ENCODE assay signal across 9 cellular contexts in genomic region chr2:139790807-139791206, GRCh38.
A peak's percentile ranks its signal among the peaks of the same experiment; 100 is the strongest.
DNase-seq lines count a peak whose midpoint lies in the region; ATAC-seq, FAIRE-seq and TF ChIP-seq lines count a peak whose summit lies in the region.
"Had no signal": no experiment of that assay in that cellular context is flagged by ENCODE, and none has a peak within 500 bp of the region (broad histone marks: within the 10 kb centered on the region; RNA-seq: fewer than 3 reads in every experiment).

No MANE protein-coding gene starts in this region.

- 0 out of 2 replicates have a peak, but pooled peaks have one; percentile 24 for TF ChIP-seq CTCF in KMS-11 (conservative IDR thresholded peaks at IDR 0.05; ENCODE audit: low read depth, low read length)

- H3K9ac ChIP-seq in KMS-11, result no peak overlapping the region

- no peaks in the 10 kb centered on the region for H3K27me3 ChIP-seq in KMS-11 (ENCODE audit: insufficient read depth, low read depth)

- H3K4me2 ChIP-seq in KMS-11, result no peak overlapping the region

- FAIRE-seq in RCC 7860 (lab: Jason Lieb, UNC), result no peak

- no peaks in the 10 kb centered on the region for H3K36me3 ChIP-seq in KMS-11 (ENCODE audit: insufficient read depth)

- H3K27ac ChIP-seq in KMS-11, result no peak overlapping the region

- no peak overlapping the region for H3K4me3 ChIP-seq in KMS-11 (IDR thresholded peaks at IDR 0.05; ENCODE audit: insufficient read depth, low read depth, low read length)

- no peak for ATAC-seq in HG03139 (IDR thresholded peaks at IDR 0.05; ENCODE audit: unreplicated experiment)
- ATAC-seq in HG03280 (IDR thresholded peaks at IDR 0.05; ENCODE audit: unreplicated experiment), result no peak
- no peak for ATAC-seq in left cardiac atrium
- ATAC-seq: T-cell had no signal

- intact Hi-C loops in left cardiac atrium (cut with DNase I), result loop anchor here in 1 of 2 donors (5.0 kb wide), 1 partner anchor 1076 kb away; no protein-coding TSS in a partner anchor

- DNase-seq in DMS 273 (lab: John Stamatoyannopoulos, UW; ENCODE audit: unreplicated experiment) (peak; percentile 64), SW 1271 (lab: John Stamatoyannopoulos, UW) (peak; percentile 0 to 66), inferior parietal cortex (ENCODE audit: extremely low spot score) (peak; percentile 64), RCC 7860 (ENCODE audit: low spot score) (no peak), left cardiac atrium (no peak)
- DNase-seq: T-cell had no signal

- H2AFZ ChIP-seq in KMS-11 (ENCODE audit: low read depth), result no peak overlapping the region

- no peaks in the 10 kb centered on the region for H4K20me1 ChIP-seq in KMS-11 (ENCODE audit: insufficient read depth)

- H3K4me1 ChIP-seq in KMS-11 (ENCODE audit: low read depth, poor library complexity, severe bottlenecking), result no peaks in the 10 kb centered on the region

- no peaks in the 10 kb centered on the region for H3K79me2 ChIP-seq in KMS-11 (ENCODE audit: insufficient read depth, low read depth)

Comparison
In these comparisons a context has a peak if more than half of its experiments do, and no peak if none do; other contexts are left out.
1. DNase-seq: peak in DMS 273 (single experiment), SW 1271 (2 of 2) and inferior parietal cortex (single experiment); none in RCC 7860 (single experiment) and left cardiac atrium (single experiment).